ENCODE assay signal across 12 cellular contexts in the genomic region with DNA sequence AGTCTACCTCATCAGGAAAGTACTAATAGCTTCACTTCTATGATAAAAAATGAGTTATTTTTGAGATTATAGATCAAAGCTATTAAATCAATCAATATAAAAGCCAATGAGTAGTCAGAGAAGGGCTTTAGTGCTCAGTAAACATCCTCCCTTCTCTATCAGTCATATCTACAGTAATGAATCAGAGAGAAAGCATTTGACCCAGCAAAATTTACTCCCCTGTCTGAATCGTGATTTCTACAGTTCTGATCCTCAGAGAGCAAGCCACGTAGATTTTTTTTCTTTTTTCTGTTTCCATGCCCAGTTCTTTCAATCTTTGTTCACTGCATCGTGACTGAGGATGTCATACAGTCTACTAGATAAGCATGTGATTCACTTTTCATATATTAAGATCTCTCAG. TPM values are rescaled to one million over a fixed set of nuclear protein-coding genes. Genes with fewer than 3 reads are reported as not detected.
DNase-seq lines count a peak whose midpoint lies in the region; ATAC-seq, FAIRE-seq and TF ChIP-seq lines count a peak whose summit lies in the region.
"Had no signal": no experiment of that assay in that cellular context is flagged by ENCODE, and none has a peak within 500 bp of the region (broad histone marks: within the 10 kb centered on the region; RNA-seq: fewer than 3 reads in every experiment).

No MANE protein-coding gene starts in this region.

- CTCF ChIA-PET in PC-3 (lab: Charles Lee): interaction anchor here (0.5 kb wide), 1 partner anchor 80 kb away, joined by 5 read pairs; no protein-coding TSS in a partner anchor

- intact Hi-C loops in PC-3 (cut with micrococcal nuclease) (no loop called here), heart right ventricle (cut with DNase I) (no loop called here)

- peak; percentile 96 for FAIRE-seq in H54 (lab: Jason Lieb, UNC)

- no peak for TF ChIP-seq CTCF in PC-3 (conservative IDR thresholded peaks at IDR 0.05; ENCODE audit: low read depth, low read length)
- TF ChIP-seq CTCF in omental fat pad (IDR thresholded peaks at IDR 0.05): no peak
- no peak for TF ChIP-seq CTCF in heart right ventricle (IDR thresholded peaks at IDR 0.05)

- H3K36me3 ChIP-seq in PC-3 (ENCODE audit: low read depth, low read length): no peaks in the 10 kb centered on the region
- no peaks in the 10 kb centered on the region for H3K36me3 ChIP-seq in heart right ventricle
- H3K36me3 ChIP-seq: gastroesophageal sphincter had no signal

- BruUV-seq in PC-3 (replicated peaks; lab: Mats Ljungman, UMichigan): no TSS peak

- peak overlapping the region; percentile 62 for H3K4me2 ChIP-seq in PC-3 (ENCODE audit: low read length)

- no peaks in the 10 kb centered on the region for H3K79me2 ChIP-seq in PC-3 (ENCODE audit: low read length)

- no peaks in the 10 kb centered on the region for H3K27me3 ChIP-seq in PC-3 (ENCODE audit: low read length)
- H3K27me3 ChIP-seq in heart right ventricle: peaks cover 0 to 18% (median 0%) of the 10 kb centered on the region in 7 donors
- H3K27me3 ChIP-seq: gastroesophageal sphincter had no signal

- no peaks in the 10 kb centered on the region for H3K9me3 ChIP-seq in PC-3 (ENCODE audit: low read length)
- no peaks in the 10 kb centered on the region for H3K9me3 ChIP-seq in heart right ventricle
- H3K9me3 ChIP-seq: gastroesophageal sphincter had no signal

- POLR2A ChIA-PET in PC-3 (lab: Charles Lee; ENCODE audit: unreplicated experiment): no interaction called here

- H3F3A ChIP-seq in PC-3 (ENCODE audit: low read length, unreplicated experiment): no peaks in the 10 kb centered on the region

- peak; percentile 94 for ATAC-seq in PC-3
- peak; percentile 96 for ATAC-seq in omental fat pad (ENCODE audit: low FRiP score)
- ATAC-seq in GM21367 (IDR thresholded peaks at IDR 0.05; ENCODE audit: unreplicated experiment): no peak
- no peak for ATAC-seq in heart right ventricle
- ATAC-seq: gastroesophageal sphincter had no signal

- H3K4me1 ChIP-seq in PC-3 (ENCODE audit: insufficient read depth, low read length): peaks cover 13% of the 10 kb centered on the region
- peaks cover 0 to 11% (median 0%) of the 10 kb centered on the region in 9 donors for H3K4me1 ChIP-seq in heart right ventricle

- 48 to 64% methylated on average over 3 of the region's 3 CpGs for WGBS in heart right ventricle, 2 donors

- H3K9ac ChIP-seq in PC-3 (ENCODE audit: low read length): no peak overlapping the region

- no peaks in the 10 kb centered on the region for H3K9me2 ChIP-seq in PC-3 (replicated peaks; ENCODE audit: low read length)

- H3K27ac ChIP-seq in PC-3 (ENCODE audit: low read length): peak overlapping the region; percentile 25
- H3K27ac ChIP-seq in heart right ventricle: no peak overlapping the region
- H3K27ac ChIP-seq: gastroesophageal sphincter had no signal

- H3K4me3 ChIP-seq in PC-3 (ENCODE audit: low read length) (no peak overlapping the region), heart right ventricle (no peak overlapping the region)
- H3K4me3 ChIP-seq: gastroesophageal sphincter had no signal

- H4K20me1 ChIP-seq in PC-3 (ENCODE audit: low read length): no peaks in the 10 kb centered on the region

- TF ChIP-seq POLR2A in H54 (IDR thresholded peaks at IDR 0.05; ENCODE audit: low read depth, low read length): no peak

- H2AFZ ChIP-seq in PC-3 (ENCODE audit: low read length): no peak overlapping the region

- peak; percentile 27 for DNase-seq in H54 (ENCODE audit: insufficient read length, low spot score)
- DNase-seq in PC-3: peak; percentile 70
- DNase-seq in dedifferentiated amniotic fluid mesenchymal stem cell (ENCODE audit: extremely low spot score): peak; percentile 54
- DNase-seq in omental fat pad (ENCODE audit: low spot score): no peak
- no peak for DNase-seq in stimulated activated CD4-positive, alpha-beta T cell treated with anti-CD3 and anti-CD28 coated beads, Interleukin-2, amount 100 ng/mL, for 24 hours
- no peak for DNase-seq in heart right ventricle
- DNase-seq: dermis blood vessel endothelial cell, islet precursor cell, NCI-H1436 treated with DMSO at 0.1 percent for 48 hours, NCI-H510A treated with DMSO at 0.1 percent for 48 hours had no signal

RNA-seq across cellular contexts. Expression of a gene that starts 16.2 kb away (rescaled TPM):
- total RNA-seq in PC-3 (2014; rRNA removed) (10.3 and 17.8 TPM in 2 replicates), omental fat pad (100 to 1,000 TPM; 105 to 132 (median 123) TPM), heart right ventricle (10 to 100 TPM; 59.7 to 95.0 (median 85.2) TPM)
- polyA plus RNA-seq in heart right ventricle: 10 to 100 TPM; 17.2 to 18.7 TPM

Comparison
In these comparisons a context has a peak if more than half of its experiments do, and no peak if none do; other contexts are left out.
1. DNase-seq: peak in H54 (single experiment), PC-3 (single experiment) and dedifferentiated amniotic fluid mesenchymal stem cell (single experiment); none in omental fat pad (single experiment), stimulated activated CD4-positive, alpha-beta T cell treated with anti-CD3 and anti-CD28 coated beads, Interleukin-2, amount 100 ng/mL, for 24 hours (0 of 2) and heart right ventricle (0 of 2).
2. ATAC-seq: peak in PC-3 (single experiment) and omental fat pad (single experiment); none in GM21367 (single experiment) and heart right ventricle (0 of 8).